In the genomic region with DNA sequence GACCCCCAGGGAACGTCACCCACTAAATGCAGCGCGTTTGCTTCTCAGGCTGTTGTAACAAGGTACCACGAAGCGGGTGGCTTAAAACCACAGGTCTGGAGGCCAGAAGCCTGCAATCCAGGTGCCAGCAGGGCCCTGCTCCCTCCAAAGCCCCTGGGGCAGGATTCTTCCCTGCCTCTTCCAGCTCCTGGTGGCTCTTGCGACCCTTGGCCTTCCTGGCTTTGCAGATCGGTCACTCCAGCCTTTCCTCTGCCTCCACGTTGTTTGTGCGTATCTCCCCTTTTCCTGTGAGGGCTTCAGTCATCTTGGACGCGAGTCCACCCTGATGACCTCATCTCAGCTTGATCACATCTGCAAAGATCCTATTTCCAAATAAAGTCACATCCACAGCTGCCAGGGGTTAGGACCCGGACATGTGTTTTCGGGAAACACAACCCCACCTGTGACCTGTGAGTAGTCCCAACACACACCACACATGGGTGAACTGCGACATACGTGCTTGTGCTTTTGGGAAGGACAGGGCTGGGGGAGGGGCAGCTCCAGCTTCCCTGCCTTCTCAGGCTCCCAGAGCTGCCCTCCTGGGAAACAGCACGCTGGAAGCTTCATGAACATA, we compare ENCODE assay signal across 10 cellular contexts.
DNase-seq lines count a peak whose midpoint lies in the region; ATAC-seq and TF ChIP-seq lines count a peak whose summit lies in the region.
"Had no signal": no experiment of that assay in that cellular context is flagged by ENCODE, and none has a peak within 500 bp of the region (broad histone marks: within the 10 kb centered on the region; RNA-seq: fewer than 3 reads in every experiment).

No MANE protein-coding gene starts in this region.

- no peaks in the 10 kb centered on the region; the same call in 1 of the 2 replicates for H3K4me1 ChIP-seq in HEK293 (ENCODE audit: control insufficient read depth, insufficient read depth, low read length)
- H3K4me1 ChIP-seq in right cardiac atrium (ENCODE audit: control insufficient read depth, insufficient read depth, low read length), result peaks cover 19% of the 10 kb centered on the region

- H3K4me3 ChIP-seq in HEK293 (ENCODE audit: low read depth, low read length) (no peak overlapping the region), right cardiac atrium (ENCODE audit: low read length) (no peak overlapping the region)

- H3K9me3 ChIP-seq in HEK293 (ENCODE audit: control insufficient read depth, insufficient read depth, low read depth, low read length) (no peaks in the 10 kb centered on the region), right cardiac atrium (ENCODE audit: control insufficient read depth, low read length) (no peaks in the 10 kb centered on the region)

- no peaks in the 10 kb centered on the region for H3K36me3 ChIP-seq in HEK293 (ENCODE audit: control insufficient read depth in 2 of 2, insufficient read depth in 1 of 2, low read length in 2 of 2)

- in situ Hi-C loops in GM13976 (cut with MboI; ENCODE audit: low sequenced_read_pairs, unreplicated experiment), result no loop called here

- CTCF ChIA-PET in HEK293 (lab: Yijun Ruan, JAX), result interaction anchor here (0.6 to 1.9 kb wide), 7 partner anchors 39 to 404 kb away, joined by 3 to 7 read pairs (median 4); no protein-coding TSS in a partner anchor

- H3K27ac ChIP-seq in HEK293 (ENCODE audit: extremely low read depth, low read depth, low read length), result no peak overlapping the region
- H3K27ac ChIP-seq in right cardiac atrium (ENCODE audit: low read length), result peak overlapping the region; percentile 49

- peak overlapping the region; percentile 40 for H3K4me3 Mint-ChIP-seq in stimulated activated effector memory CD8-positive, alpha-beta T cell treated with anti-CD3 and anti-CD28 coated beads, Interleukin-12 subunit alpha, Interleukin-12 subunit beta, amount 100 ng/mL, for 72 hours
- H3K4me3 Mint-ChIP-seq: activated CD4-positive, alpha-beta memory T cell treated with anti-CD3 and anti-CD28 coated beads, Interleukin-2, amount 10 ng/mL, durations not matched to agents 7 days and 5 days had no signal

- intact Hi-C loops in right cardiac atrium (cut with DNase I), result loop anchor here in 1 of 4 donors (10.0 kb wide), 1 partner anchor 117 kb away; a partner anchor contains a TSS

- peak overlapping the region; percentile 71 for H3K27ac Mint-ChIP-seq in stimulated activated effector memory CD8-positive, alpha-beta T cell treated with anti-CD3 and anti-CD28 coated beads, Interleukin-12 subunit alpha, Interleukin-12 subunit beta, amount 100 ng/mL, for 72 hours
- H3K27ac Mint-ChIP-seq: activated CD4-positive, alpha-beta memory T cell treated with anti-CD3 and anti-CD28 coated beads, Interleukin-2, amount 10 ng/mL, durations not matched to agents 7 days and 5 days had no signal

- H3K4me1 Mint-ChIP-seq in stimulated activated effector memory CD8-positive, alpha-beta T cell treated with anti-CD3 and anti-CD28 coated beads, Interleukin-12 subunit alpha, Interleukin-12 subunit beta, amount 100 ng/mL, for 72 hours, result peaks cover 57% of the 10 kb centered on the region

- H3K9me3 Mint-ChIP-seq in stimulated activated effector memory CD8-positive, alpha-beta T cell treated with anti-CD3 and anti-CD28 coated beads, Interleukin-12 subunit alpha, Interleukin-12 subunit beta, amount 100 ng/mL, for 72 hours, result no peaks in the 10 kb centered on the region
- H3K9me3 Mint-ChIP-seq: activated CD4-positive, alpha-beta memory T cell treated with anti-CD3 and anti-CD28 coated beads, Interleukin-2, amount 10 ng/mL, durations not matched to agents 7 days and 5 days had no signal

- 41% methylated on average over 16 of the region's 16 CpGs for WGBS in right cardiac atrium

- ATAC-seq in right cardiac atrium, result peak; percentile 38 to 66
- peak; percentile 1 for ATAC-seq in stimulated activated effector memory CD8-positive, alpha-beta T cell treated with anti-CD3 and anti-CD28 coated beads, Interleukin-12 subunit alpha, Interleukin-12 subunit beta, amount 100 ng/mL, for 72 hours

- POLR2A ChIA-PET in HEK293 (lab: Yijun Ruan, JAX), result interaction anchor here (1.0 kb wide), 1 partner anchor 39 kb away, joined by 4 read pairs; no protein-coding TSS in a partner anchor

- H3K27me3 ChIP-seq in right cardiac atrium (ENCODE audit: control insufficient read depth, insufficient read depth), result no peaks in the 10 kb centered on the region

- DNase-seq in astrocyte of the hippocampus (ENCODE audit: low read depth, low spot score) (peak; percentile 54), right cardiac atrium (peak; percentile 79 to 86 (median 84)), NCI-H1048 (lab: John Stamatoyannopoulos, UW) (no peak), T-helper 2 cell (no peak), GM13976 (ENCODE audit: low spot score) (no peak)
- DNase-seq in stimulated activated effector memory CD8-positive, alpha-beta T cell treated with anti-CD3 and anti-CD28 coated beads, Interleukin-12 subunit alpha, Interleukin-12 subunit beta, amount 100 ng/mL, for 72 hours (ENCODE audit: low spot score in 2 of 2), result no peak
- DNase-seq in stimulated activated CD4-positive, alpha-beta T cell treated with anti-CD3 and anti-CD28 coated beads, Interleukin-15, amount 100 ng/mL, for 24 hours, result no peak
- DNase-seq: NCI-H2081 treated with DMSO at 0.1 percent for 48 hours had no signal

- no peaks in the 10 kb centered on the region for H3K36me3 Mint-ChIP-seq in stimulated activated effector memory CD8-positive, alpha-beta T cell treated with anti-CD3 and anti-CD28 coated beads, Interleukin-12 subunit alpha, Interleukin-12 subunit beta, amount 100 ng/mL, for 72 hours

- TF ChIP-seq CTCF in HEK293 (tag by site-specific recombination; IDR thresholded peaks at IDR 0.05), result no peak
- TF ChIP-seq CTCF in GM13976 (IDR thresholded peaks at IDR 0.05; ENCODE audit: borderline replicate concordance, control extremely low read depth, extremely low read depth, insufficient read depth, missing control alignments), result no peak

TF ChIP-seq in HEK293, 187 proteins besides CTCF, POLR2A, EP300 and RAD21:
- TF ChIP-seq ZNF621 (tag by site-specific recombination; IDR thresholded peaks at IDR 0.05), result no peak
- TF ChIP-seq ZNF830 (tag by site-specific recombination; IDR thresholded peaks at IDR 0.05; ENCODE audit: low read depth), result no peak
- TF ChIP-seq ZNF629 (tag by site-specific recombination; IDR thresholded peaks at IDR 0.05), result peak; percentile 30; the same call in 1 of the 2 replicates
- no peak for TF ChIP-seq ZSCAN30 (tag by site-specific recombination; IDR thresholded peaks at IDR 0.05)
- TF ChIP-seq, protein P1, sequence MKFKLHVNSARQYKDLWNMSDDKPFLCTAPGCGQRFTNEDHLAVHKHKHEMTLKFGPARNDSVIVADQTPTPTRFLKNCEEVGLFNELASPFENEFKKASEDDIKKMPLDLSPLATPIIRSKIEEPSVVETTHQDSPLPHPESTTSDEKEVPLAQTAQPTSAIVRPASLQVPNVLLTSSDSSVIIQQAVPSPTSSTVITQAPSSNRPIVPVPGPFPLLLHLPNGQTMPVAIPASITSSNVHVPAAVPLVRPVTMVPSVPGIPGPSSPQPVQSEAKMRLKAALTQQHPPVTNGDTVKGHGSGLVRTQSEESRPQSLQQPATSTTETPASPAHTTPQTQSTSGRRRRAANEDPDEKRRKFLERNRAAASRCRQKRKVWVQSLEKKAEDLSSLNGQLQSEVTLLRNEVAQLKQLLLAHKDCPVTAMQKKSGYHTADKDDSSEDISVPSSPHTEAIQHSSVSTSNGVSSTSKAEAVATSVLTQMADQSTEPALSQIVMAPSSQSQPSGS (tag by site-specific recombination; IDR thresholded peaks at IDR 0.05; ENCODE audit: low read depth), result peak; percentile 56
- TF ChIP-seq ZNF48 (tag by site-specific recombination; IDR thresholded peaks at IDR 0.05), result no peak
- TF ChIP-seq PRDM1 (tag by site-specific recombination; IDR thresholded peaks at IDR 0.05), result no peak
- TF ChIP-seq, protein P2, sequence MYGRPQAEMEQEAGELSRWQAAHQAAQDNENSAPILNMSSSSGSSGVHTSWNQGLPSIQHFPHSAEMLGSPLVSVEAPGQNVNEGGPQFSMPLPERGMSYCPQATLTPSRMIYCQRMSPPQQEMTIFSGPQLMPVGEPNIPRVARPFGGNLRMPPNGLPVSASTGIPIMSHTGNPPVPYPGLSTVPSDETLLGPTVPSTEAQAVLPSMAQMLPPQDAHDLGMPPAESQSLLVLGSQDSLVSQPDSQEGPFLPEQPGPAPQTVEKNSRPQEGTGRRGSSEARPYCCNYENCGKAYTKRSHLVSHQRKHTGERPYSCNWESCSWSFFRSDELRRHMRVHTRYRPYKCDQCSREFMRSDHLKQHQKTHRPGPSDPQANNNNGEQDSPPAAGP (tag by site-specific recombination; IDR thresholded peaks at IDR 0.05), result peak; percentile 82
- peak; percentile 49; the same call in 1 of the 2 replicates for TF ChIP-seq ZNF366 (tag by site-specific recombination; conservative IDR thresholded peaks at IDR 0.05)

Comparison
In these comparisons a context has a peak if more than half of its experiments do, and no peak if none do; other contexts are left out.
1. DNase-seq: peak in astrocyte of the hippocampus (single experiment) and right cardiac atrium (3 of 3); none in stimulated activated effector memory CD8-positive, alpha-beta T cell treated with anti-CD3 and anti-CD28 coated beads, Interleukin-12 subunit alpha, Interleukin-12 subunit beta, amount 100 ng/mL, for 72 hours (0 of 2), NCI-H1048 (single experiment), stimulated activated CD4-positive, alpha-beta T cell treated with anti-CD3 and anti-CD28 coated beads, Interleukin-15, amount 100 ng/mL, for 24 hours (single experiment), T-helper 2 cell (0 of 5) and GM13976 (single experiment).